In the genomic region with DNA sequence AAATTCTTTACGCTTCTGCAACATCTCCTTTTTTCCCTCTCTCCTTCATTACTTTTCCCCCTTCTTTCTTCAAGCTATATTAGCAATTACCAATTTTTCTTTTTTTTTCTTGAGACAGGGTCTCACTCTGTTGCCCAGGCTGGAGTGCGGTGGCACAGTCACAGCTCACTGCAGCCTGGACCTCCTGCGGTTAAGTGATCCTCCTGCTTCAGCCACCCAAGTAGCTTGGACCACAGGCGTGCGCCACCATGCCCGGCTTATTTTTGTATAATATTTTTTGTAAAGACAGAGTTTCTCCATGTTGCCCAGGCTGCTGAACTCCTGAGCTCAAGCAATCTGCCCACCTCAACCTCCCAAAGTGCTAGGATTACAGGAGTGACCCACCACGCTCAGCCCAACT, we compare ENCODE assay signal across 26 cellular contexts.
"Had no signal": no experiment of that assay in that cellular context is flagged by ENCODE, and none has a peak within 500 bp of the region (broad histone marks: within the 10 kb centered on the region; RNA-seq: fewer than 3 reads in every experiment).

No MANE protein-coding gene starts in this region.

- DNase-seq: activated B cell treated with CpG ODN at 0.5 μM for 24 hours; activated CD4-positive, alpha-beta memory T cell treated with anti-CD3 and anti-CD28 coated beads for 36 hours; activated CD4-positive, alpha-beta T cell treated with anti-CD3 and anti-CD28 coated beads for 1 hour; activated CD4-positive, alpha-beta T cell treated with anti-CD3 and anti-CD28 coated beads, Interleukin-2, amount 10 ng/mL, durations not matched to agents 24 days and 14 days; activated CD8-positive, alpha-beta memory T cell treated with anti-CD3 and anti-CD28 coated beads for 24 hours; activated gamma-delta T cell; activated naive CD4-positive, alpha-beta T cell treated with anti-CD3 and anti-CD28 coated beads, Interleukin-2, amount 50 U/mL, for 16 hours; activated naive CD8-positive, alpha-beta T cell treated with anti-CD3 and anti-CD28 coated beads, Interleukin-2, amount 10 ng/mL, durations not matched to agents 7 days and 5 days; activated T-cell treated with anti-CD3 and anti-CD28 coated beads, Interleukin-2, amount 50 U/mL, for 4 hours; adrenal gland; aorta; MG63; NCI-H1105; NCI-H1436; NCI-H1694 treated with DMSO at 0.1 percent for 48 hours; NCI-H2029 treated with DMSO at 0.1 percent for 48 hours; NCI-H345; NCI-H510A; NCI-H526 treated with DMSO at 0.1 percent for 48 hours; NK-92 treated with Interleukin-12 subunit alpha and Interleukin-12 subunit beta, amount 100 ng/mL, for 24 hours; Peyer's patch; Right ventricle myocardium superior; SJCRH30; SK-N-SH had no signal

- H3K4me1 ChIP-seq: breast epithelium, Peyer's patch, SJCRH30 had no signal

- H3K36me3 ChIP-seq: SJCRH30 had no signal

- H3K4me3 Mint-ChIP-seq: activated B cell treated with CpG ODN at 0.5 μM for 24 hours; activated CD4-positive, alpha-beta memory T cell treated with anti-CD3 and anti-CD28 coated beads for 36 hours; activated CD4-positive, alpha-beta T cell treated with anti-CD3 and anti-CD28 coated beads, Interleukin-2, amount 10 ng/mL, durations not matched to agents 24 days and 14 days; activated naive CD8-positive, alpha-beta T cell treated with anti-CD3 and anti-CD28 coated beads, Interleukin-2, amount 10 ng/mL, durations not matched to agents 7 days and 5 days; activated T-cell treated with anti-CD3 and anti-CD28 coated beads, Interleukin-2, amount 50 U/mL, for 4 hours had no signal

- ATAC-seq: activated T-cell treated with anti-CD3 and anti-CD28 coated beads, Interleukin-2, amount 50 U/mL, for 4 hours had no signal

- H3K4me3 ChIP-seq: adrenal gland, breast epithelium, MG63, Peyer's patch, SJCRH30 had no signal

- H3K27me3 Mint-ChIP-seq: activated B cell treated with CpG ODN at 0.5 μM for 24 hours; activated CD4-positive, alpha-beta memory T cell treated with anti-CD3 and anti-CD28 coated beads for 36 hours; activated CD4-positive, alpha-beta T cell treated with anti-CD3 and anti-CD28 coated beads, Interleukin-2, amount 10 ng/mL, durations not matched to agents 24 days and 14 days; activated naive CD8-positive, alpha-beta T cell treated with anti-CD3 and anti-CD28 coated beads, Interleukin-2, amount 10 ng/mL, durations not matched to agents 7 days and 5 days had no signal

- H3K9me2 ChIP-seq: SK-N-SH had no signal

- H3K4me2 ChIP-seq: SK-N-SH had no signal

- H3K9me3 ChIP-seq: adrenal gland, breast epithelium, MG63, Peyer's patch, SJCRH30, SK-N-SH had no signal

- H3K27me3 ChIP-seq: adrenal gland, breast epithelium, MG63, Peyer's patch, SJCRH30 had no signal

- H3K9me3 Mint-ChIP-seq: activated B cell treated with CpG ODN at 0.5 μM for 24 hours; activated CD4-positive, alpha-beta memory T cell treated with anti-CD3 and anti-CD28 coated beads for 36 hours; activated CD4-positive, alpha-beta T cell treated with anti-CD3 and anti-CD28 coated beads, Interleukin-2, amount 10 ng/mL, durations not matched to agents 24 days and 14 days; activated naive CD8-positive, alpha-beta T cell treated with anti-CD3 and anti-CD28 coated beads, Interleukin-2, amount 10 ng/mL, durations not matched to agents 7 days and 5 days; activated T-cell treated with anti-CD3 and anti-CD28 coated beads, Interleukin-2, amount 50 U/mL, for 4 hours had no signal

- H3K27ac Mint-ChIP-seq: activated B cell treated with CpG ODN at 0.5 μM for 24 hours; activated CD4-positive, alpha-beta memory T cell treated with anti-CD3 and anti-CD28 coated beads for 36 hours; activated CD4-positive, alpha-beta T cell treated with anti-CD3 and anti-CD28 coated beads, Interleukin-2, amount 10 ng/mL, durations not matched to agents 24 days and 14 days; activated naive CD8-positive, alpha-beta T cell treated with anti-CD3 and anti-CD28 coated beads, Interleukin-2, amount 10 ng/mL, durations not matched to agents 7 days and 5 days had no signal

- H3K27ac ChIP-seq: adrenal gland, Peyer's patch, RWPE1, SJCRH30 had no signal

- H3K4me1 Mint-ChIP-seq: activated B cell treated with CpG ODN at 0.5 μM for 24 hours had no signal
